In genomic region chr1:65423884-65424655, GRCh38 we compare ENCODE assay signal across 9 cellular contexts. TPM values are rescaled to one million over a fixed set of nuclear protein-coding genes. Genes with fewer than 3 reads are reported as not detected.
DNase-seq lines count a peak whose midpoint lies in the region; ATAC-seq, FAIRE-seq and TF ChIP-seq lines count a peak whose summit lies in the region.
"Had no signal": no experiment of that assay in that cellular context is flagged by ENCODE, and none has a peak within 500 bp of the region (broad histone marks: within the 10 kb centered on the region; RNA-seq: fewer than 3 reads in every experiment).

No MANE protein-coding gene starts in this region.

- no peaks in the 10 kb centered on the region for H3K9me3 Mint-ChIP-seq in natural killer cell treated with Interleukin-12 subunit alpha and Interleukin-12 subunit beta and Interleukin-15 and Interleukin-18, amount 100 ng/mL, for 72 hours
- no peaks in the 10 kb centered on the region for H3K9me3 Mint-ChIP-seq in natural killer cell
- peaks cover 3% of the 10 kb centered on the region; the same call in 1 of the 3 replicates for H3K9me3 Mint-ChIP-seq in GM23338

- ATAC-seq in natural killer cell treated with Interleukin-12 subunit alpha and Interleukin-12 subunit beta and Interleukin-15 and Interleukin-18, amount 100 ng/mL, for 72 hours, result no peak
- ATAC-seq in natural killer cell, result no peak
- ATAC-seq in omental fat pad (ENCODE audit: low FRiP score), result no peak
- no peak for ATAC-seq in HG02938 (IDR thresholded peaks at IDR 0.05; ENCODE audit: unreplicated experiment)
- no peak for ATAC-seq in GM23338

- H2AFZ ChIP-seq in fibroblast of lung (ENCODE audit: low read length) (no peak overlapping the region), GM23338 (no peak overlapping the region)

- H3K27me3 ChIP-seq in fibroblast of lung (ENCODE audit: control insufficient read depth, insufficient read depth, low read length) (no peaks in the 10 kb centered on the region), GM23338 (ENCODE audit: insufficient read depth) (no peaks in the 10 kb centered on the region)

- H3K9ac ChIP-seq in fibroblast of lung (ENCODE audit: insufficient read depth, low read length), result no peak overlapping the region

- H3K36me3 ChIP-seq in fibroblast of lung (ENCODE audit: control insufficient read depth, insufficient read depth, low read length) (peaks cover 4% of the 10 kb centered on the region), GM23338 (ENCODE audit: insufficient read depth) (no peaks in the 10 kb centered on the region)

- intact Hi-C loops in natural killer cell (cut with micrococcal nuclease), result no loop called here

- H3K4me1 ChIP-seq in fibroblast of lung (ENCODE audit: control insufficient read depth, extremely low read depth, insufficient read depth, low read length) (peaks cover 22% of the 10 kb centered on the region), GM23338 (ENCODE audit: insufficient read depth) (peaks cover 26% of the 10 kb centered on the region)

- peak; percentile 86 for FAIRE-seq in RCC 7860 (lab: Jason Lieb, UNC)
- no peak for FAIRE-seq in urothelium cell line (lab: Jason Lieb, UNC)

- no peaks in the 10 kb centered on the region for H3K9me3 ChIP-seq in fibroblast of lung (ENCODE audit: control insufficient read depth, insufficient read depth, low read depth, low read length)

- H3K4me2 ChIP-seq in fibroblast of lung (ENCODE audit: extremely low read depth, insufficient read depth, low read length) (no peak overlapping the region), GM23338 (no peak overlapping the region)

- peak overlapping the region; percentile 68 for H3K4me3 Mint-ChIP-seq in natural killer cell treated with Interleukin-12 subunit alpha and Interleukin-12 subunit beta and Interleukin-15 and Interleukin-18, amount 100 ng/mL, for 72 hours
- H3K4me3 Mint-ChIP-seq in natural killer cell (no peak overlapping the region), GM23338 (no peak overlapping the region)

- peaks cover 14% of the 10 kb centered on the region for H3K36me3 Mint-ChIP-seq in natural killer cell treated with Interleukin-12 subunit alpha and Interleukin-12 subunit beta and Interleukin-15 and Interleukin-18, amount 100 ng/mL, for 72 hours
- H3K36me3 Mint-ChIP-seq in natural killer cell, result peaks cover 5% of the 10 kb centered on the region
- H3K36me3 Mint-ChIP-seq in GM23338 (ENCODE audit: low read depth), result peaks cover 13% of the 10 kb centered on the region

- no peaks in the 10 kb centered on the region for H3K9me2 ChIP-seq in GM23338 (ENCODE audit: insufficient read depth)

- DNase-seq in natural killer cell treated with Interleukin-12 subunit alpha and Interleukin-12 subunit beta and Interleukin-15 and Interleukin-18, amount 100 ng/mL, for 72 hours (ENCODE audit: low spot score), result no peak
- DNase-seq in natural killer cell (no peak), RCC 7860 (ENCODE audit: low spot score) (peak; percentile 84), fibroblast of lung (ENCODE audit: low read depth in 2 of 2) (peak; percentile 83 to 93), urothelium cell line (ENCODE audit: low spot score) (peak; percentile 53), omental fat pad (ENCODE audit: low spot score) (no peak), GM23338 (ENCODE audit: low spot score) (no peak)
- DNase-seq: NCI-H1436 treated with DMSO at 0.1 percent for 48 hours had no signal

- TF ChIP-seq CTCF in natural killer cell (IDR thresholded peaks at IDR 0.05) (no peak), fibroblast of lung (conservative IDR thresholded peaks at IDR 0.05 in 1 of 2, IDR thresholded peaks at IDR 0.05 in 1 of 2; ENCODE audit: low read depth in 1 of 2, low read length in 2 of 2) (no peak), omental fat pad (IDR thresholded peaks at IDR 0.05) (no peak), GM23338 (conservative IDR thresholded peaks at IDR 0.05; ENCODE audit: low read depth in 2 of 2) (no peak)

- no peaks in the 10 kb centered on the region for H4K20me1 ChIP-seq in fibroblast of lung (ENCODE audit: control insufficient read depth, extremely low read depth, insufficient read depth, low read length)
- H4K20me1 ChIP-seq in GM23338 (replicated peaks; ENCODE audit: insufficient read depth), result no peaks in the 10 kb centered on the region

- H3K27ac ChIP-seq in fibroblast of lung (ENCODE audit: insufficient read depth, low read length), result peak overlapping the region; percentile 2
- no peak overlapping the region; the same call in 1 of the 2 replicates for H3K27ac ChIP-seq in GM23338 (ENCODE audit: low read depth)

- H3K4me1 Mint-ChIP-seq in natural killer cell treated with Interleukin-12 subunit alpha and Interleukin-12 subunit beta and Interleukin-15 and Interleukin-18, amount 100 ng/mL, for 72 hours (ENCODE audit: low read depth in 2 of 2), result peaks cover 13 to 20% of the 10 kb centered on the region in 2 donors
- peaks cover 12 to 22% of the 10 kb centered on the region in 2 donors for H3K4me1 Mint-ChIP-seq in natural killer cell
- peaks cover 27% of the 10 kb centered on the region for H3K4me1 Mint-ChIP-seq in GM23338

- no peak overlapping the region for H3K4me3 ChIP-seq in fibroblast of lung (replicated peaks in 1 of 4; ENCODE audit: control extremely low read depth in 1 of 4, insufficient read depth in 1 of 4, low read depth in 3 of 4, low read length in 4 of 4)
- H3K4me3 ChIP-seq in GM23338, result no peak overlapping the region

- peaks cover 2% of the 10 kb centered on the region; the same call in 1 of the 2 replicates for H3F3A ChIP-seq in GM23338 (replicated peaks; ENCODE audit: low read depth)

- H3K27me3 Mint-ChIP-seq in natural killer cell treated with Interleukin-12 subunit alpha and Interleukin-12 subunit beta and Interleukin-15 and Interleukin-18, amount 100 ng/mL, for 72 hours, result no peaks in the 10 kb centered on the region
- H3K27me3 Mint-ChIP-seq in natural killer cell (ENCODE audit: low read depth in 2 of 2) (no peaks in the 10 kb centered on the region), GM23338 (ENCODE audit: insufficient read depth, low read depth, poor library complexity) (peaks cover 3% of the 10 kb centered on the region)

- peaks cover 41% of the 10 kb centered on the region for H3K79me2 ChIP-seq in fibroblast of lung (ENCODE audit: control insufficient read depth, insufficient read depth, low read length)
- H3K79me2 ChIP-seq in GM23338 (replicated peaks; ENCODE audit: insufficient read depth), result peaks cover 42% of the 10 kb centered on the region

- H3K27ac Mint-ChIP-seq in natural killer cell treated with Interleukin-12 subunit alpha and Interleukin-12 subunit beta and Interleukin-15 and Interleukin-18, amount 100 ng/mL, for 72 hours, result peak overlapping the region in 1 of 2 donors; percentile 48
- H3K27ac Mint-ChIP-seq in natural killer cell, result no peak overlapping the region
- no peak overlapping the region; the same call in 1 of the 2 replicates for H3K27ac Mint-ChIP-seq in GM23338

TF ChIP-seq in GM23338, 12 proteins besides CTCF, POLR2A, EP300 and RAD21 (continues in another document):
- TF ChIP-seq NANOG (IDR thresholded peaks at IDR 0.05; ENCODE audit: borderline replicate concordance) (no peak), REST (IDR thresholded peaks at IDR 0.05; ENCODE audit: unreplicated experiment) (no peak), ZNF331 (CRISPR knock-in tag; IDR thresholded peaks at IDR 0.05; ENCODE audit: low read depth) (no peak), EZH2phosphoT487 (IDR thresholded peaks at IDR 0.05; ENCODE audit: unreplicated experiment) (no peak), ZNF114 (CRISPR knock-in tag; IDR thresholded peaks at IDR 0.05) (no peak)

RNA-seq across cellular contexts. Expression of gene LEPR, which starts 3.6 kb away (rescaled TPM):
- total RNA-seq in natural killer cell treated with Interleukin-12 subunit alpha and Interleukin-12 subunit beta and Interleukin-15 and Interleukin-18, amount 100 ng/mL, for 72 hours, result 1 to 10 TPM; 1.5 to 3.3 TPM
- total RNA-seq in natural killer cell, result 1 to 10 TPM; 2.0 to 3.6 (median 2.1) TPM
- total RNA-seq in fibroblast of lung, result 10.0 and 20.1 TPM in 2 replicates
- polyA plus RNA-seq in fibroblast of lung, result 4.1 and 8.0 TPM in 2 replicates
- polyA plus RNA-seq in fibroblast of lung (2012), result 2.6 and 4.4 TPM in 2 replicates
- 0.37 and 2.8 TPM in 2 replicates for polyA minus RNA-seq in fibroblast of lung (ENCODE audit: low replicate concordance)
- 10 to 100 TPM; 10.3 to 43.3 (median 21.5) TPM for total RNA-seq in omental fat pad
- total RNA-seq in GM23338 (2014; rRNA removed; shearing (Covaris generic)), result 3.8 and 4.7 TPM in 2 replicates
- polyA plus RNA-seq in GM23338 (2016; fragmentation: Nextera tagmentation; extraction: Ambion mirVana), result 1.5 and 2.1 TPM in 2 replicates

RNA-seq across cellular contexts. Expression of gene LEPROT, which starts 3.6 kb away (rescaled TPM):
- total RNA-seq in natural killer cell treated with Interleukin-12 subunit alpha and Interleukin-12 subunit beta and Interleukin-15 and Interleukin-18, amount 100 ng/mL, for 72 hours, result 10 to 100 TPM; 24.2 to 40.4 TPM
- total RNA-seq in natural killer cell, result 10 to 100 TPM; 18.1 to 33.0 (median 20.3) TPM
- 37.5 and 46.0 TPM in 2 replicates for total RNA-seq in fibroblast of lung
- 58.2 and 101 TPM in 2 replicates for polyA plus RNA-seq in fibroblast of lung
- polyA plus RNA-seq in fibroblast of lung (2012), result 43.5 and 77.5 TPM in 2 replicates
- polyA minus RNA-seq in fibroblast of lung (ENCODE audit: low replicate concordance), result 11.8 and 18.7 TPM in 2 replicates
- 100 to 1,000 TPM in 1 of 4 donors, 10 to 100 TPM in 3; 61.1 to 123 (median 75.1) TPM for total RNA-seq in omental fat pad
- 22.9 and 26.7 TPM in 2 replicates for total RNA-seq in GM23338 (2014; rRNA removed; shearing (Covaris generic))
- polyA plus RNA-seq in GM23338 (2016; fragmentation: Nextera tagmentation; extraction: Ambion mirVana), result 19.3 and 24.9 TPM in 2 replicates

Comparison
In these comparisons a context has a peak if more than half of its experiments do, and no peak if none do; other contexts are left out.
1. DNase-seq: peak in RCC 7860 (single experiment), fibroblast of lung (2 of 2) and urothelium cell line (single experiment); none in natural killer cell treated with Interleukin-12 subunit alpha and Interleukin-12 subunit beta and Interleukin-15 and Interleukin-18, amount 100 ng/mL, for 72 hours (single experiment), natural killer cell (single experiment), omental fat pad (single experiment) and GM23338 (single experiment).